ENCODE assay signal across 8 cellular contexts in the genomic region with DNA sequence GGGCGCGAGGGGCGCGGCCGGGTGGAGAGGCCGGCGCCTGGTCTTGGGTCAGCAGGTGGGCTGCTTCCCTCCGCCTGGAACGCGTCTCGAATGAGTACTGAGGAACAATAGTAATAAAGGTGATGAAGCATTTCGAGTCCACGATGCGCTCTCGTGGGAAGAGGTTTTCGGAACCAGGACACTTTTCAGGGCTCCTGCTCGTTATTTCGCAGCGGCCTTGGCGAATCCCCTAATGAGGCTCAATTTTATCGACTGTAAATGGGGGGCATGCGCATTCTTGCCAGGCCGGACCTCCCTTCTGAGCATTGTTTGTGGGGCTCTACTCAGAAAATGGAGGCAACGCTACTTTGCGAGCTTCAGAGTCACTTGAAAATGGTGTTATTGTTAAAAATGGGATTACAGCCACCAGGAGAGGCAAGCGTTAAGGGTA. TPM values are rescaled to one million over a fixed set of nuclear protein-coding genes. Genes with fewer than 3 reads are reported as not detected.
DNase-seq lines count a peak whose midpoint lies in the region; ATAC-seq, FAIRE-seq and TF ChIP-seq lines count a peak whose summit lies in the region.

No MANE protein-coding gene starts in this region.

- H3K27me3 ChIP-seq in H7 (ENCODE audit: control insufficient read depth, insufficient read depth, low read length) = no peaks in the 10 kb centered on the region
- no peaks in the 10 kb centered on the region for H3K27me3 ChIP-seq in K562 (ENCODE audit: control insufficient read depth in 2 of 2, insufficient read depth in 2 of 2, low read length in 2 of 2)

- peak overlapping the region; percentile 79 to 89 for H3K9ac ChIP-seq in K562 (ENCODE audit: insufficient read depth in 1 of 2, low read depth in 2 of 2, low read length in 2 of 2)

- peak overlapping the region; percentile 96 for H2AFZ ChIP-seq in K562 (ENCODE audit: low read depth, low read length)

- peaks cover 41% of the 10 kb centered on the region for H3K4me1 Mint-ChIP-seq in mesothelial cell of epicardium

- 2% methylated on average over 26 of the region's 26 CpGs for WGBS in K562 (ENCODE audit: insufficient coverage, low coverage, missing lambda C conversion rate)

- H3K4me3 ChIP-seq in H7 (ENCODE audit: insufficient read depth, low read depth, low read length) = peak overlapping the region; percentile 46
- H3K4me3 ChIP-seq in K562 = peak overlapping the region; percentile 85

- TSS peak; percentile 77 for BruUV-seq in K562 (replicated peaks; lab: Mats Ljungman, UMichigan)

- peak overlapping the region; percentile 100 for H3K27ac Mint-ChIP-seq in mesothelial cell of epicardium

- in situ Hi-C loops in K562 (cut with MboI) = no loop called here

- peak overlapping the region; percentile 99 for H3K4me3 Mint-ChIP-seq in mesothelial cell of epicardium

- ATAC-seq in K562 = no peak

- no peaks in the 10 kb centered on the region for H3K9me3 Mint-ChIP-seq in mesothelial cell of epicardium

- H3K4me2 ChIP-seq in K562 (ENCODE audit: insufficient read depth, low read length) = peak overlapping the region; percentile 99

- TF ChIP-seq CTCF in 22Rv1 (IDR thresholded peaks at IDR 0.05) = no peak
- TF ChIP-seq CTCF in K562 (IDR thresholded peaks at IDR 0.05 in 2 of 3, conservative IDR thresholded peaks at IDR 0.05 in 1 of 3; ENCODE audit: insufficient read depth in 2 of 3, low read depth in 1 of 3, low read length in 3 of 3) = peak in 1 of 3 experiments; percentile 10; a peak in 1 of 6 replicates
- TF ChIP-seq CTCF in mesothelial cell of epicardium (IDR thresholded peaks at IDR 0.05; ENCODE audit: unreplicated experiment) = no peak

- no peak for DNase-seq in H7
- peak in 1 of 4 experiments; percentile 17 for DNase-seq in K562 (ENCODE audit: extremely low read depth in 1 of 4, low spot score in 3 of 4)
- DNase-seq in mesothelial cell of epicardium (ENCODE audit: low spot score in 2 of 2, unreplicated experiment in 2 of 2) = no peak
- no peak for DNase-seq in NCI-H226
- DNase-seq in KG1 (lab: John Stamatoyannopoulos, UW) = no peak
- no peak for DNase-seq in hypothalamus (lab: John Stamatoyannopoulos, UW)
- DNase-seq in stimulated activated CD4-positive, alpha-beta T cell treated with anti-CD3 and anti-CD28 coated beads, Interleukin-4, amount 100 ng/mL, for 1 hour = no peak

- TF ChIP-seq EP300 in K562 (IDR thresholded peaks at IDR 0.05; ENCODE audit: low read length) = no peak

- no peaks in the 10 kb centered on the region; the same call in 1 of the 2 replicates for H4K20me1 ChIP-seq in K562 (replicated peaks; ENCODE audit: control insufficient read depth, insufficient read depth, low read length)

- CTCF ChIA-PET in K562 (lab: Yijun Ruan, JAX; ENCODE audit: low intra/inter-chr PET ratio) = no interaction called here

- FAIRE-seq in K562 (lab: Jason Lieb, UNC) = no peak

- H3K36me3 ChIP-seq in H7 (replicated peaks; ENCODE audit: control insufficient read depth, insufficient read depth, low read length) = peaks cover 10% of the 10 kb centered on the region
- H3K36me3 ChIP-seq in K562 (ENCODE audit: control insufficient read depth, insufficient read depth, low read length) = peaks cover 43% of the 10 kb centered on the region

- no peaks in the 10 kb centered on the region for H3K27me3 Mint-ChIP-seq in mesothelial cell of epicardium (ENCODE audit: low read depth)

- peak; percentile 71 for TF ChIP-seq POLR2A in K562 (conservative IDR thresholded peaks at IDR 0.05)

- H3K9me1 ChIP-seq in K562 (ENCODE audit: control insufficient read depth, insufficient read depth, low read length) = no peaks in the 10 kb centered on the region

- intact Hi-C loops in K562 (cut with micrococcal nuclease) = loop anchor here (2.0 kb wide), 1 partner anchor 104 kb away; no protein-coding TSS in a partner anchor

- POLR2A ChIA-PET in K562 (lab: Yijun Ruan, JAX) = interaction anchor here (0.5 to 1.4 kb wide), 9 partner anchors 9 to 576 kb away, joined by 3 to 9 read pairs (median 3); no protein-coding TSS in a partner anchor

- H3K27ac ChIP-seq in 22Rv1 (peak overlapping the region; percentile 99), K562 (ENCODE audit: extremely low read depth, low read depth, low read length) (peak overlapping the region; percentile 99)

- H3K36me3 Mint-ChIP-seq in mesothelial cell of epicardium = peaks cover 14% of the 10 kb centered on the region

- no peaks in the 10 kb centered on the region for H3K9me3 ChIP-seq in K562 (replicated peaks; ENCODE audit: control insufficient read depth, insufficient read depth, low read depth, low read length)

- peaks cover 84% of the 10 kb centered on the region for H3K79me2 ChIP-seq in K562 (ENCODE audit: control insufficient read depth, insufficient read depth, low read length)

- no peak for TF ChIP-seq RAD21 in K562 (CRISPR knock-in tag; conservative IDR thresholded peaks at IDR 0.05 in 1 of 2, IDR thresholded peaks at IDR 0.05 in 1 of 2)

- peaks cover 5 to 31% of the 10 kb centered on the region in 2 experiments for H3K4me1 ChIP-seq in K562 (replicated peaks in 1 of 2; ENCODE audit: control insufficient read depth in 2 of 2, insufficient read depth in 2 of 2, low read length in 2 of 2)

TF ChIP-seq in K562, 482 proteins besides CTCF, POLR2A, EP300 and RAD21 (continues in another document):
- TF ChIP-seq ZNF436 (CRISPR knock-in tag; IDR thresholded peaks at IDR 0.05) = no peak
- TF ChIP-seq, protein P1, sequence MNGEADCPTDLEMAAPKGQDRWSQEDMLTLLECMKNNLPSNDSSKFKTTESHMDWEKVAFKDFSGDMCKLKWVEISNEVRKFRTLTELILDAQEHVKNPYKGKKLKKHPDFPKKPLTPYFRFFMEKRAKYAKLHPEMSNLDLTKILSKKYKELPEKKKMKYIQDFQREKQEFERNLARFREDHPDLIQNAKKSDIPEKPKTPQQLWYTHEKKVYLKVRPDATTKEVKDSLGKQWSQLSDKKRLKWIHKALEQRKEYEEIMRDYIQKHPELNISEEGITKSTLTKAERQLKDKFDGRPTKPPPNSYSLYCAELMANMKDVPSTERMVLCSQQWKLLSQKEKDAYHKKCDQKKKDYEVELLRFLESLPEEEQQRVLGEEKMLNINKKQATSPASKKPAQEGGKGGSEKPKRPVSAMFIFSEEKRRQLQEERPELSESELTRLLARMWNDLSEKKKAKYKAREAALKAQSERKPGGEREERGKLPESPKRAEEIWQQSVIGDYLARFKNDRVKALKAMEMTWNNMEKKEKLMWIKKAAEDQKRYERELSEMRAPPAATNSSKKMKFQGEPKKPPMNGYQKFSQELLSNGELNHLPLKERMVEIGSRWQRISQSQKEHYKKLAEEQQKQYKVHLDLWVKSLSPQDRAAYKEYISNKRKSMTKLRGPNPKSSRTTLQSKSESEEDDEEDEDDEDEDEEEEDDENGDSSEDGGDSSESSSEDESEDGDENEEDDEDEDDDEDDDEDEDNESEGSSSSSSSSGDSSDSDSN (IDR thresholded peaks at IDR 0.05; ENCODE audit: borderline replicate concordance in 1 of 2, low read depth in 2 of 2, low read length in 2 of 2) = no peak
- TF ChIP-seq KHSRP (IDR thresholded peaks at IDR 0.05) = no peak
- no peak for TF ChIP-seq NFIC (IDR thresholded peaks at IDR 0.05)
- TF ChIP-seq POLR2AphosphoS5 (IDR thresholded peaks at IDR 0.05; ENCODE audit: control insufficient read depth, insufficient read depth, low read depth, low read length) = 0 out of 2 replicates have a peak, but pooled peaks have one; percentile 17
- TF ChIP-seq, protein P2, sequence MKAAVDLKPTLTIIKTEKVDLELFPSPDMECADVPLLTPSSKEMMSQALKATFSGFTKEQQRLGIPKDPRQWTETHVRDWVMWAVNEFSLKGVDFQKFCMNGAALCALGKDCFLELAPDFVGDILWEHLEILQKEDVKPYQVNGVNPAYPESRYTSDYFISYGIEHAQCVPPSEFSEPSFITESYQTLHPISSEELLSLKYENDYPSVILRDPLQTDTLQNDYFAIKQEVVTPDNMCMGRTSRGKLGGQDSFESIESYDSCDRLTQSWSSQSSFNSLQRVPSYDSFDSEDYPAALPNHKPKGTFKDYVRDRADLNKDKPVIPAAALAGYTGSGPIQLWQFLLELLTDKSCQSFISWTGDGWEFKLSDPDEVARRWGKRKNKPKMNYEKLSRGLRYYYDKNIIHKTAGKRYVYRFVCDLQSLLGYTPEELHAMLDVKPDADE (conservative IDR thresholded peaks at IDR 0.05; ENCODE audit: control insufficient read depth, low read depth, low read length) = 0 out of 2 replicates have a peak, but pooled peaks have one; percentile 41
- TF ChIP-seq, protein P3, sequence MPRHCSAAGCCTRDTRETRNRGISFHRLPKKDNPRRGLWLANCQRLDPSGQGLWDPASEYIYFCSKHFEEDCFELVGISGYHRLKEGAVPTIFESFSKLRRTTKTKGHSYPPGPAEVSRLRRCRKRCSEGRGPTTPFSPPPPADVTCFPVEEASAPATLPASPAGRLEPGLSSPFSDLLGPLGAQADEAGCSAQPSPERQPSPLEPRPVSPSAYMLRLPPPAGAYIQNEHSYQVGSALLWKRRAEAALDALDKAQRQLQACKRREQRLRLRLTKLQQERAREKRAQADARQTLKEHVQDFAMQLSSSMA (CRISPR knock-in tag; IDR thresholded peaks at IDR 0.05) = 0 out of 2 replicates have a peak, but pooled peaks have one; percentile 79
- TF ChIP-seq SIN3A (IDR thresholded peaks at IDR 0.05; ENCODE audit: borderline replicate concordance in 2 of 2, control insufficient read depth in 1 of 2, low read depth in 2 of 2, low read length in 2 of 2) = peak in 1 of 2 experiments; percentile 87; a peak in 3 of 4 replicates

RNA-seq across cellular contexts. Expression of a gene that starts 1.2 kb away (rescaled TPM):
- total RNA-seq in H7 (2014; rRNA removed; shearing (Covaris generic)) = 14.7 and 25.6 TPM in 2 replicates
- total RNA-seq in K562 (2011; cell fraction: chromatin; rRNA removed; ENCODE audit: low replicate concordance) = 116 and 153 TPM in 2 replicates
- 54.9 and 60.4 TPM in 2 replicates for total RNA-seq in K562 (2011; cell fraction: nucleolus; rRNA removed)
- 99.1 and 148 TPM in 2 replicates for total RNA-seq in K562 (2011; cell fraction: nucleoplasm; rRNA removed)
- 10.8 and 17.3 TPM in 2 replicates for total RNA-seq in K562 (2014; rRNA removed)
- 17.7 and 18.7 TPM in 2 replicates for total RNA-seq in K562 (2014; rRNA removed; fragmentation: Illumina TruSeq; extraction: Trizol)
- total RNA-seq in K562 (2015; rRNA removed; fragmentation: Illumina TruSeq; extraction: Trizol) = 14.6 and 15.8 TPM in 2 replicates
- 32.9 and 33.0 TPM in 2 replicates for total RNA-seq in K562 (2021)
- polyA plus RNA-seq in K562 (2011; rRNA removed) = 17.3 and 21.8 TPM in 2 replicates
- polyA plus RNA-seq in K562 (2011; cell fraction: cytosol; rRNA removed) = 7.9 and 12.6 TPM in 2 replicates
- 117 and 123 TPM in 2 replicates for polyA plus RNA-seq in K562 (2011; cell fraction: nucleus; rRNA removed)
- 21.1 and 35.7 TPM in 2 replicates for polyA plus RNA-seq in K562 (2012)
- polyA plus RNA-seq in K562 (2014; fragmentation: Illumina TruSeq; extraction: Trizol) = 20.4 and 22.3 TPM in 2 replicates
- 1 to 10 TPM; 6.1 to 6.4 TPM for polyA plus RNA-seq in K562 (2014; fragmentation: Nextera tagmentation; extraction: Ambion mirVana)
- 13.9 and 18.0 TPM in 2 replicates for polyA plus RNA-seq in K562 (2014; rRNA removed)
- 24.6 and 33.6 TPM in 2 replicates for polyA minus RNA-seq in K562 (2011; rRNA and poly(A)+ RNA removed)
- polyA minus RNA-seq in K562 (2011; cell fraction: cytosol; rRNA and poly(A)+ RNA removed) = 17.3 and 23.8 TPM in 2 replicates
- 50.1 and 65.4 TPM in 2 replicates for polyA minus RNA-seq in K562 (2011; cell fraction: nucleus; rRNA and poly(A)+ RNA removed)
- total RNA-seq in mesothelial cell of epicardium = 70.0 to 74.1 TPM (median 70.1 TPM) in 3 replicates
